ENCODE assay signal across 8 cellular contexts in the genomic region with DNA sequence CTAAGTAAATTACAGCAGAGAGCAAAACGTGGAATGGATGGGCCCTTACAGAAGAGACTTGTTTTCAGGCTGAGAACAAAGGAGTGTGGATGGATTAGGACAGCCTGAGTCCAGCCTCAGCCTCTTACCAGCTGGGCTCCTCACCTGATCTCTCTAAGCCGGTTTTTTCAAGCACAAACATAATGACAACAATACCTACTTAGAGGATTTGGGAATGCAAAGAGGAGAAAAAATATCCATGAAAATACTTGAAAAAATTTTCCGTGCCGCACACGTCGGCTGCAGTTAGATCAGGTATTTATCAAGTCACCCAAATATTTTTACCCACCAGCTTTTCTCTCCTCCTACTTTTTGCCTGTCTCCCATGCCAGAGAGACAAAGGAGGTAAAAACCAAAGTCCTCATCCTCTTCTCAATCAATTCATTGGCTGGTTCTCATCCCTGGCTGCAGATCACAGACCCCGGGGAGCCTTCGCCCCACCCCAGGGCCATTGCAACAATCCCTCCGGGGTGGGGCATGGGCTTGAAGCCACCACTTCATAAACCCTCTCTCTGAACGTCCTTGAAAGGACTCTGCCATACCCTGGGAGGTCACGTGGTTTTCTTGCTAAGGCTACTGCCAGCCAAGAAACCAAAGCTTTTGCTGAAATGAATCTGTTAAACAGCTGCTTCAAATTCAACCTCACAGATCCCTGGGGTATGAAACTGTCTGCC. TPM values are rescaled to one million over a fixed set of nuclear protein-coding genes. Genes with fewer than 3 reads are reported as not detected.
DNase-seq lines count a peak whose midpoint lies in the region; ATAC-seq and TF ChIP-seq lines count a peak whose summit lies in the region.

No MANE protein-coding gene starts in this region.

- no peaks in the 10 kb centered on the region for H3K9me2 ChIP-seq in GM23248 (ENCODE audit: insufficient read depth)

- ATAC-seq in GM21381 (IDR thresholded peaks at IDR 0.05; ENCODE audit: unreplicated experiment) (no peak), HG03354 (IDR thresholded peaks at IDR 0.05; ENCODE audit: poor library complexity, severe bottlenecking, unreplicated experiment) (no peak)

- no peaks in the 10 kb centered on the region for H3F3A ChIP-seq in GM23248 (ENCODE audit: insufficient read depth)

- no peaks in the 10 kb centered on the region for H4K20me1 ChIP-seq in GM23248 (ENCODE audit: insufficient read depth)

- H3K4me1 ChIP-seq in GM23248 (ENCODE audit: insufficient read depth), result peaks cover 8% of the 10 kb centered on the region; the same call in 1 of the 2 replicates
- H3K4me1 ChIP-seq in CD8-positive, alpha-beta memory T cell (ENCODE audit: insufficient read depth, low read length), result no peaks in the 10 kb centered on the region

- POLR2A ChIA-PET in CD8-positive, alpha-beta memory T cell (lab: Charles Lee), result no interaction called here

- no peaks in the 10 kb centered on the region for H3K36me3 Mint-ChIP-seq in CD8-positive, alpha-beta memory T cell

- H3K27me3 Mint-ChIP-seq in CD8-positive, alpha-beta memory T cell, result no peaks in the 10 kb centered on the region

- no peaks in the 10 kb centered on the region for H3K4me1 Mint-ChIP-seq in CD8-positive, alpha-beta memory T cell

- in situ Hi-C loops in GM23248 (cut with MboI), result no loop called here

- no peaks in the 10 kb centered on the region for H3K27me3 ChIP-seq in GM23248 (replicated peaks; ENCODE audit: insufficient read depth)
- no peaks in the 10 kb centered on the region for H3K27me3 ChIP-seq in CD8-positive, alpha-beta memory T cell (ENCODE audit: insufficient read depth, low read length, poor library complexity, severe bottlenecking)

- no peaks in the 10 kb centered on the region for H3K79me2 ChIP-seq in GM23248 (ENCODE audit: insufficient read depth)

- H3K36me3 ChIP-seq in GM23248 (ENCODE audit: low read depth), result no peaks in the 10 kb centered on the region
- no peaks in the 10 kb centered on the region for H3K36me3 ChIP-seq in CD8-positive, alpha-beta memory T cell (ENCODE audit: insufficient read depth, low read length)

- DNase-seq in GM23248 (peak; percentile 69), NCI-H524 (lab: John Stamatoyannopoulos, UW) (peak; percentile 91 to 97), fibroblast of the aortic adventitia (ENCODE audit: low read depth) (peak; percentile 75), renal cortical epithelial cell (ENCODE audit: low read depth) (peak; percentile 48), islet precursor cell (no peak)
- no peak for DNase-seq in CD8-positive, alpha-beta memory T cell

- H3K4me3 ChIP-seq in GM23248 (peak overlapping the region; percentile 9; the same call in 1 of the 2 replicates), fibroblast of the aortic adventitia (ENCODE audit: low read depth, low read length) (no peak overlapping the region)
- H3K4me3 ChIP-seq in CD8-positive, alpha-beta memory T cell (ENCODE audit: low read length), result no peak overlapping the region

- TF ChIP-seq CTCF in fibroblast of the aortic adventitia (IDR thresholded peaks at IDR 0.05; ENCODE audit: insufficient read depth, low read length), result no peak

- H2AFZ ChIP-seq in GM23248, result peak overlapping the region; percentile 66

- no peaks in the 10 kb centered on the region for H3K9me3 ChIP-seq in GM23248 (ENCODE audit: low read depth)
- no peaks in the 10 kb centered on the region for H3K9me3 ChIP-seq in CD8-positive, alpha-beta memory T cell (ENCODE audit: low read length)

- H3K27ac Mint-ChIP-seq in CD8-positive, alpha-beta memory T cell, result no peak overlapping the region

- H3K9ac ChIP-seq in GM23248, result peak overlapping the region; percentile 1; the same call in 1 of the 2 replicates

- WGBS in GM23248 (ENCODE audit: low coverage in 1 of 2, low lambda C conversion rate in 2 of 2, missing lambda C conversion rate in 2 of 2), 2 experiments, result 18 to 22% methylated on average over 11 of the region's 11 CpGs

- peak overlapping the region; percentile 68 for H3K4me2 ChIP-seq in GM23248 (ENCODE audit: unreplicated experiment)

- H3K9me3 Mint-ChIP-seq in CD8-positive, alpha-beta memory T cell, result no peaks in the 10 kb centered on the region

- no peak overlapping the region for H3K27ac ChIP-seq in GM23248
- H3K27ac ChIP-seq in CD8-positive, alpha-beta memory T cell (ENCODE audit: low read depth, low read length), result no peak overlapping the region

- no peak overlapping the region for H3K4me3 Mint-ChIP-seq in CD8-positive, alpha-beta memory T cell

- CTCF ChIA-PET in CD8-positive, alpha-beta memory T cell (lab: Charles Lee), result no interaction called here

RNA-seq across cellular contexts. Expression of a gene that starts 29.7 kb away (rescaled TPM):
- total RNA-seq in GM23248 (2014; rRNA removed; shearing (Covaris generic)), result 76.0 and 80.2 TPM in 2 replicates
- 90.9 and 91.7 TPM in 2 replicates for polyA plus RNA-seq in GM23248 (2016; fragmentation: Nextera tagmentation; extraction: Ambion mirVana)
- total RNA-seq in fibroblast of the aortic adventitia (ENCODE audit: low replicate concordance) (109 and 156 TPM in 2 replicates), renal cortical epithelial cell (112 and 399 TPM in 2 replicates)
- 100 to 1,000 TPM; 176 TPM for total RNA-seq in CD8-positive, alpha-beta memory T cell
- 71.3 TPM for polyA plus RNA-seq in CD8-positive, alpha-beta memory T cell

Comparison
In these comparisons a context has a peak if more than half of its experiments do, and no peak if none do; other contexts are left out.
1. DNase-seq: peak in GM23248 (single experiment), NCI-H524 (2 of 2), fibroblast of the aortic adventitia (single experiment) and renal cortical epithelial cell (single experiment); none in CD8-positive, alpha-beta memory T cell (0 of 5) and islet precursor cell (single experiment).